Comparison of ENCODE assay signal across 22 cellular contexts in genomic region chr2:44150473-44150872, GRCh38. TPM values are rescaled to one million over a fixed set of nuclear protein-coding genes. Genes with fewer than 3 reads are reported as not detected.
DNase-seq lines count a peak whose midpoint lies in the region; ATAC-seq, FAIRE-seq and TF ChIP-seq lines count a peak whose summit lies in the region.
"Had no signal": no experiment of that assay in that cellular context is flagged by ENCODE, and none has a peak within 500 bp of the region (broad histone marks: within the 10 kb centered on the region; RNA-seq: fewer than 3 reads in every experiment).

No MANE protein-coding gene starts in this region.

- H3K4ac ChIP-seq in H1 (replicated peaks; ENCODE audit: insufficient read length, low read depth, low read length) = no peak overlapping the region
- no peak overlapping the region for H3K4ac ChIP-seq in mesendoderm (ENCODE audit: low read depth, low read length)

- CTCF ChIA-PET in H1 (lab: Charles Lee; ENCODE audit: partially characterized antibody) = interaction anchor here (0.8 to 1.4 kb wide), 3 partner anchors 59 to 94 kb away, joined by 3 to 4 read pairs (median 3); no protein-coding TSS in a partner anchor

- H3K36me3 Mint-ChIP-seq in GM23338 (ENCODE audit: low read depth) (no peaks in the 10 kb centered on the region), nephron progenitor cell (ENCODE audit: low read depth) (no peaks in the 10 kb centered on the region)
- H3K36me3 Mint-ChIP-seq: CD4-positive, alpha-beta memory T cell had no signal

- H3K56ac ChIP-seq in H1 (replicated peaks; ENCODE audit: insufficient read length, low read depth, low read length) (no peak overlapping the region), mesendoderm (ENCODE audit: low read length) (no peak overlapping the region)

- H4K8ac ChIP-seq in H1 (ENCODE audit: extremely low read depth, insufficient read depth, low read length) (no peak overlapping the region), mesendoderm (ENCODE audit: low read depth, low read length) (no peak overlapping the region)

- no peaks in the 10 kb centered on the region for H3K9me3 Mint-ChIP-seq in GM23338
- H3K9me3 Mint-ChIP-seq in nephron progenitor cell = no peaks in the 10 kb centered on the region
- H3K9me3 Mint-ChIP-seq: CD4-positive, alpha-beta memory T cell had no signal

- no peaks in the 10 kb centered on the region for H4K20me1 ChIP-seq in GM23338 (replicated peaks; ENCODE audit: insufficient read depth)
- no peaks in the 10 kb centered on the region for H4K20me1 ChIP-seq in H1 (replicated peaks in 1 of 2; ENCODE audit: control insufficient read depth in 1 of 2, insufficient read depth in 2 of 2, low read length in 2 of 2)
- H4K20me1 ChIP-seq: BLaER1 treated with 17β-estradiol and CSF1 and Interleukin-3, amounts not matched to agents 10 nM and 100 nM had no signal

- no peaks in the 10 kb centered on the region for H3K79me2 ChIP-seq in GM23338 (replicated peaks; ENCODE audit: insufficient read depth)
- H3K79me2 ChIP-seq in H1 (ENCODE audit: control insufficient read depth in 1 of 2, insufficient read depth in 2 of 2, low read length in 2 of 2) = no peaks in the 10 kb centered on the region
- no peaks in the 10 kb centered on the region for H3K79me2 ChIP-seq in mesendoderm (ENCODE audit: control insufficient read depth, insufficient read depth, low read length)

- H3K4me3 Mint-ChIP-seq in GM23338 (no peak overlapping the region), nephron progenitor cell (no peak overlapping the region)
- H3K4me3 Mint-ChIP-seq: CD4-positive, alpha-beta memory T cell; H9 had no signal

- H2AK5ac ChIP-seq in H1 (ENCODE audit: low read depth, low read length) (no peak overlapping the region), mesendoderm (ENCODE audit: low read length) (no peak overlapping the region)

- no peak overlapping the region for H2BK12ac ChIP-seq in H1 (ENCODE audit: low read depth, low read length)

- POLR2A ChIA-PET in H1 (lab: Charles Lee; ENCODE audit: partially characterized antibody) = interaction anchor here (0.6 to 1.5 kb wide), 7 partner anchors 9 to 58 kb away, joined by 3 to 4 read pairs (median 3); no protein-coding TSS in a partner anchor

- H3K27me3 ChIP-seq in GM23338 (ENCODE audit: insufficient read depth) (no peaks in the 10 kb centered on the region), H1 (replicated peaks in 1 of 4; ENCODE audit: control insufficient read depth in 3 of 4, extremely low read depth in 1 of 4, insufficient read depth in 3 of 4, low read length in 3 of 4) (no peaks in the 10 kb centered on the region), mesendoderm (ENCODE audit: insufficient read depth, low read length, poor library complexity) (no peaks in the 10 kb centered on the region)
- H3K27me3 ChIP-seq: BE2C; BLaER1 treated with 17β-estradiol and CSF1 and Interleukin-3, amounts not matched to agents 10 nM and 100 nM had no signal

- H3F3A ChIP-seq in GM23338 (replicated peaks; ENCODE audit: low read depth) = 0 out of 2 replicates have a peak, but pooled peaks cover 4% of the 10 kb centered on the region

- no peaks in the 10 kb centered on the region for H3K79me1 ChIP-seq in H1 (ENCODE audit: low read depth, low read length)
- no peaks in the 10 kb centered on the region for H3K79me1 ChIP-seq in mesendoderm (ENCODE audit: low read length)

- H2AFZ ChIP-seq in GM23338 = peak overlapping the region; percentile 38; the same call in 1 of the 2 replicates
- no peak overlapping the region for H2AFZ ChIP-seq in H1 (ENCODE audit: low read length)

- H3K27ac ChIP-seq in GM23338 (ENCODE audit: low read depth) = no peak overlapping the region
- no peak overlapping the region for H3K27ac ChIP-seq in H1 (ENCODE audit: low read depth, low read length)
- H3K27ac ChIP-seq in mesendoderm (ENCODE audit: low read depth, low read length) = no peak overlapping the region
- H3K27ac ChIP-seq: A549; BLaER1 treated with 17β-estradiol and CSF1 and Interleukin-3, amounts not matched to agents 10 nM and 100 nM had no signal

- H3K23ac ChIP-seq in H1 (ENCODE audit: insufficient read length) (no peak overlapping the region), mesendoderm (ENCODE audit: low read length) (no peak overlapping the region)

- peaks cover 0 to 2% of the 10 kb centered on the region in 2 experiments; a peak in 1 of 4 replicates for H3K9me3 ChIP-seq in H1 (ENCODE audit: insufficient read depth in 2 of 2, low read depth in 1 of 2, low read length in 1 of 2)
- H3K9me3 ChIP-seq: A549; BE2C; BLaER1 treated with 17β-estradiol and CSF1 and Interleukin-3, amounts not matched to agents 10 nM and 100 nM had no signal

- no peak overlapping the region for H3K9ac ChIP-seq in H1 (replicated peaks in 1 of 4; ENCODE audit: extremely low read depth in 1 of 4, low read depth in 3 of 4, low read length in 3 of 4)
- no peak overlapping the region for H3K9ac ChIP-seq in mesendoderm (ENCODE audit: low read length)
- H3K9ac ChIP-seq: BLaER1 treated with 17β-estradiol and CSF1 and Interleukin-3, amounts not matched to agents 10 nM and 100 nM had no signal

- H2BK120ac ChIP-seq in H1 (replicated peaks; ENCODE audit: low read depth, low read length) (no peak overlapping the region), mesendoderm (ENCODE audit: low read depth, low read length) (no peak overlapping the region)

- H3K4me1 ChIP-seq in GM23338 (ENCODE audit: insufficient read depth) = no peaks in the 10 kb centered on the region
- H3K4me1 ChIP-seq in H1 (replicated peaks in 1 of 4; ENCODE audit: control insufficient read depth in 3 of 4, insufficient read depth in 4 of 4, low read length in 3 of 4) = no peaks in the 10 kb centered on the region
- H3K4me1 ChIP-seq in mesendoderm (ENCODE audit: control insufficient read depth, low read depth, low read length) = no peaks in the 10 kb centered on the region
- H3K4me1 ChIP-seq: A549; BE2C; BLaER1 treated with 17β-estradiol and CSF1 and Interleukin-3, amounts not matched to agents 10 nM and 100 nM had no signal

- H3K9me2 ChIP-seq in GM23338 (ENCODE audit: insufficient read depth) = peaks cover 18% of the 10 kb centered on the region; the same call in 1 of the 2 replicates

- H3K27ac Mint-ChIP-seq in GM23338 = no peak overlapping the region
- H3K27ac Mint-ChIP-seq in nephron progenitor cell = no peak overlapping the region
- H3K27ac Mint-ChIP-seq: CD4-positive, alpha-beta memory T cell; H9 had no signal

- H3K18ac ChIP-seq in H1 (ENCODE audit: extremely low read depth, low read length) = no peak overlapping the region
- H3K18ac ChIP-seq in mesendoderm (ENCODE audit: low read length) = no peak overlapping the region

- TF ChIP-seq CTCF in GM23338 (conservative IDR thresholded peaks at IDR 0.05; ENCODE audit: low read depth in 2 of 2) (no peak), H1 (IDR thresholded peaks at IDR 0.05; ENCODE audit: control extremely low read depth in 1 of 3, insufficient read depth in 1 of 3, low read depth in 1 of 3, low read length in 3 of 3) (no peak), nephron progenitor cell (IDR thresholded peaks at IDR 0.05) (no peak)

- H2BK15ac ChIP-seq in H1 (ENCODE audit: low read length) (0 out of 2 replicates have a peak overlapping the region, but pooled peaks have one; percentile 53), mesendoderm (replicated peaks; ENCODE audit: low read depth) (no peak overlapping the region)

- no peak for FAIRE-seq in H1 (lab: Jason Lieb, UNC)
- FAIRE-seq: A549, GM12891, GM18507 had no signal

- TF ChIP-seq EP300 in H1 (IDR thresholded peaks at IDR 0.05; ENCODE audit: borderline replicate concordance in 1 of 2, low read depth in 2 of 2, low read length in 2 of 2) = no peak

- no peak overlapping the region for H4K91ac ChIP-seq in H1 (replicated peaks; ENCODE audit: insufficient read length, low read length)

- no peak for TF ChIP-seq POLR2A in H1 (IDR thresholded peaks at IDR 0.05; ENCODE audit: control extremely low read depth in 1 of 2, low read depth in 2 of 2, low read length in 2 of 2)

- no peaks in the 10 kb centered on the region for H3K23me2 ChIP-seq in H1 (ENCODE audit: low read depth, low read length)

- H3K4me2 ChIP-seq in GM23338 = no peak overlapping the region
- no peak overlapping the region for H3K4me2 ChIP-seq in H1 (ENCODE audit: insufficient read depth in 1 of 2, low read depth in 2 of 2, low read length in 2 of 2)
- H3K4me2 ChIP-seq in mesendoderm (ENCODE audit: low read length) = no peak overlapping the region
- H3K4me2 ChIP-seq: A549; BLaER1 treated with 17β-estradiol and CSF1 and Interleukin-3, amounts not matched to agents 10 nM and 100 nM had no signal

- ATAC-seq in GM23338 (no peak), GM21390 (IDR thresholded peaks at IDR 0.05; ENCODE audit: unreplicated experiment) (no peak)
- ATAC-seq: HCT116 had no signal

- H3K27me3 Mint-ChIP-seq in GM23338 (ENCODE audit: insufficient read depth, low read depth, poor library complexity) (no peaks in the 10 kb centered on the region), nephron progenitor cell (ENCODE audit: low read depth, poor library complexity) (peaks cover 5% of the 10 kb centered on the region)

- no peak overlapping the region for H4K5ac ChIP-seq in H1 (ENCODE audit: insufficient read length, low read depth, low read length)
- no peak overlapping the region for H4K5ac ChIP-seq in mesendoderm (ENCODE audit: low read length)

- H2BK5ac ChIP-seq in H1 (ENCODE audit: low read depth, low read length) (no peak overlapping the region), mesendoderm (ENCODE audit: low read length) (no peak overlapping the region)

- no peak overlapping the region for H3K14ac ChIP-seq in H1 (ENCODE audit: insufficient read length)

- DNase-seq in GM23338 (ENCODE audit: low spot score) (no peak), H1 (ENCODE audit: low read depth in 1 of 2, low spot score in 2 of 2) (no peak), mesendoderm (peak; percentile 51), GDM1 (lab: John Stamatoyannopoulos, UW) (no peak), HK-2 (ENCODE audit: unreplicated experiment) (no peak), nephron progenitor cell (no peak)
- DNase-seq: 8988T; ACHN; AML-193; BE2C; Calu3; CD4-positive, alpha-beta memory T cell; COR-L47; DND-41; GF-D8; H9 had no signal

- no peak for TF ChIP-seq RAD21 in H1 (IDR thresholded peaks at IDR 0.05 in 1 of 2, conservative IDR thresholded peaks at IDR 0.05 in 1 of 2; ENCODE audit: low read depth in 2 of 2, low read length in 2 of 2)

- H3K36me3 ChIP-seq in GM23338 (ENCODE audit: insufficient read depth) (no peaks in the 10 kb centered on the region), H1 (ENCODE audit: control insufficient read depth in 2 of 4, insufficient read depth in 4 of 4, low read length in 3 of 4) (no peaks in the 10 kb centered on the region), mesendoderm (ENCODE audit: control insufficient read depth, insufficient read depth, low read length) (no peaks in the 10 kb centered on the region)
- H3K36me3 ChIP-seq: BE2C; BLaER1 treated with 17β-estradiol and CSF1 and Interleukin-3, amounts not matched to agents 10 nM and 100 nM had no signal

- H3K4me1 Mint-ChIP-seq in GM23338 = no peaks in the 10 kb centered on the region
- no peaks in the 10 kb centered on the region for H3K4me1 Mint-ChIP-seq in nephron progenitor cell
- H3K4me1 Mint-ChIP-seq: CD4-positive, alpha-beta memory T cell had no signal

- no peak overlapping the region for H3K4me3 ChIP-seq in GM23338
- H3K4me3 ChIP-seq in H1 (ENCODE audit: extremely low read depth in 1 of 4, insufficient read depth in 2 of 4, low read depth in 3 of 4, low read length in 4 of 4) = no peak overlapping the region
- no peak overlapping the region for H3K4me3 ChIP-seq in mesendoderm (ENCODE audit: low read length)
- H3K4me3 ChIP-seq: A549; BLaER1 treated with 17β-estradiol and CSF1 and Interleukin-3, amounts not matched to agents 10 nM and 100 nM had no signal

- H2BK20ac ChIP-seq in H1 (ENCODE audit: low read length) = no peak overlapping the region

- 100% methylated on average over 3 of the region's 3 CpGs; no CpG with 5 or more reads in 1 of the 2 experiments for WGBS in H1 (ENCODE audit: extremely low coverage in 1 of 2, insufficient coverage in 1 of 2, insufficient read length in 1 of 2, insufficient replicate concordance in 2 of 2, low coverage in 1 of 2, low lambda C conversion rate in 2 of 2, missing lambda C conversion rate in 1 of 2), 2 experiments
- WGBS in mesendoderm (ENCODE audit: extremely low coverage, insufficient coverage, low lambda C conversion rate) = no CpG with 5 or more reads among the region's 3 CpGs

RNA-seq across cellular contexts. Expression of gene PPM1B, which starts 18.2 kb away (rescaled TPM):
- 134 and 137 TPM in 2 replicates for total RNA-seq in GM23338 (2014; rRNA removed; shearing (Covaris generic))
- polyA plus RNA-seq in GM23338 (2016; fragmentation: Nextera tagmentation; extraction: Ambion mirVana) (93.1 and 112 TPM in 2 replicates), H1 (2011; rRNA removed) (33.3 and 43.6 TPM in 2 replicates)
- total RNA-seq in H1 (2021; fragmentation: NEBNext Ultra II Directional; extraction: Animal tissue kit (Norgen Biotek cat#: 25700)) = 126 TPM in 2 replicates
- polyA plus RNA-seq in H1 (2011; cell fraction: cytosol; rRNA removed) = 73.1 TPM
- polyA plus RNA-seq in H1 (2011; cell fraction: nucleus; rRNA removed) = 18.1 TPM
- polyA plus RNA-seq in H1 (2012, experiment 1 of 2) = 111 to 178 TPM (median 130 TPM) in 4 replicates
- polyA plus RNA-seq in H1 (2012, experiment 2 of 2) = 10.8 TPM
- 81.3 TPM for polyA plus RNA-seq in H1 (2013, experiment 1 of 2)
- polyA plus RNA-seq in H1 (2013, experiment 2 of 2) = 79.6 TPM
- polyA minus RNA-seq in H1 (2011; rRNA and poly(A)+ RNA removed) = 134 and 140 TPM in 2 replicates
- polyA minus RNA-seq in H1 (2011; cell fraction: cytosol; rRNA and poly(A)+ RNA removed) = 99.5 TPM
- polyA minus RNA-seq in H1 (2011; cell fraction: nucleus; rRNA and poly(A)+ RNA removed) = 116 TPM
- 39.7 TPM for polyA plus RNA-seq in mesendoderm (2013, experiment 1 of 2)
- 42.3 TPM for polyA plus RNA-seq in mesendoderm (2013, experiment 2 of 2)
